Comparison of ENCODE assay signal across 17 cellular contexts in the genomic region with DNA sequence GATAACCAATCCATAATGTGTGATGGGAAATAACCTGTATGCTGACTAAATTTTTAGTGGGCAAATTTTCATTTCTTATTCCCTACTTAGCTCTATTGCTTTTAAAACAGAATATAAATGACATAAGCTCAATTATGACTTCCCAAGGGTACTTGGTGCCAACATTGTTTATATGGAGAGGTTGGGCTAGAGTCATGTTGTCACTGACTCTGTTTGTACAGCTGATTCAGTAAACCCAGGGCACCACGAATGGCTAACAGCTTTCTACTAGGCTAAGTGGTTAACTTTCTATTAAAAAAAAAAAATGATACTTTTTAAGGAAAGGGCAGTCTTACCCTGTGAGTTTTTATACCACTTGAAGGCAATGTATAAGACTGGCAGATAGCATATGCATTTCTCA.
A peak's percentile ranks its signal among the peaks of the same experiment; 100 is the strongest.
DNase-seq lines count a peak whose midpoint lies in the region; ATAC-seq and TF ChIP-seq lines count a peak whose summit lies in the region.
"Had no signal": no experiment of that assay in that cellular context is flagged by ENCODE, and none has a peak within 500 bp of the region (broad histone marks: within the 10 kb centered on the region; RNA-seq: fewer than 3 reads in every experiment).

No MANE protein-coding gene starts in this region.

- TF ChIP-seq CTCF in LNCaP clone FGC (IDR thresholded peaks at IDR 0.05; ENCODE audit: control insufficient read depth, extremely low read depth, insufficient read depth): no peak
- no peak for TF ChIP-seq CTCF in GM20000 (IDR thresholded peaks at IDR 0.05; ENCODE audit: extremely low read depth, missing control alignments)

- DNase-seq in DMS53 (lab: John Stamatoyannopoulos, UW): peak; percentile 85
- DNase-seq in LNCaP clone FGC (ENCODE audit: low read depth): peak; percentile 38
- peak; percentile 12 for DNase-seq in NCI-H345 (lab: John Stamatoyannopoulos, UW)
- peak; percentile 24 to 61 for DNase-seq in SHP77 (lab: John Stamatoyannopoulos, UW)
- no peak for DNase-seq in GM20000 (ENCODE audit: low spot score)
- DNase-seq: DMS79, H9, HFFc6, NCI-H187, NCI-H2107, NCI-H2227 treated with DMSO at 0.1 percent for 48 hours, NCI-H526 had no signal

- no peak overlapping the region for H3K4me3 ChIP-seq in LNCaP clone FGC (ENCODE audit: low read depth, low read length)
- H3K4me3 ChIP-seq: A549, K562 had no signal

- ATAC-seq in GM21381 (IDR thresholded peaks at IDR 0.05; ENCODE audit: unreplicated experiment) (no peak), esophagus mucosa (no peak), HG03135 (IDR thresholded peaks at IDR 0.05; ENCODE audit: unreplicated experiment) (no peak)
- ATAC-seq: A549, K562 had no signal
